Comparison of ENCODE assay signal across 7 cellular contexts in genomic region chrX:136608295-136608933, GRCh38. TPM values are rescaled to one million over a fixed set of nuclear protein-coding genes. Genes with fewer than 3 reads are reported as not detected.
DNase-seq lines count a peak whose midpoint lies in the region; ATAC-seq, FAIRE-seq and TF ChIP-seq lines count a peak whose summit lies in the region.

No MANE protein-coding gene starts in this region.

- H3K27me3 ChIP-seq in small intestine (ENCODE audit: control insufficient read depth in 2 of 2, insufficient read depth in 2 of 2, low read length in 2 of 2): no peaks in the 10 kb centered on the region

- DNase-seq in GM12891 (ENCODE audit: insufficient read length, low spot score): no peak
- DNase-seq in NB4 (ENCODE audit: low read depth): peak; percentile 57
- DNase-seq in activated T-cell treated with anti-CD3 and anti-CD28 coated beads for 24 hours (ENCODE audit: low read depth): peak; percentile 36
- DNase-seq in fibroblast of the aortic adventitia (ENCODE audit: low read depth): peak; percentile 30
- DNase-seq in small intestine: peak; percentile 56
- no peak for DNase-seq in SHP77 (lab: John Stamatoyannopoulos, UW)

- no peaks in the 10 kb centered on the region for H3K4me1 ChIP-seq in small intestine (ENCODE audit: control insufficient read depth in 2 of 2, insufficient read depth in 1 of 2, low read depth in 1 of 2, low read length in 1 of 2)

- 22 to 39% (median 37%) methylated on average over 10 of the region's 10 CpGs for WGBS in small intestine, 3 donors

- no peak overlapping the region for H3K4me3 ChIP-seq in NB4 (ENCODE audit: low read depth, low read length)
- no peak overlapping the region for H3K4me3 ChIP-seq in fibroblast of the aortic adventitia (ENCODE audit: low read depth, low read length)
- no peak overlapping the region for H3K4me3 ChIP-seq in small intestine (ENCODE audit: low read depth in 1 of 2, low read length in 2 of 2)

- FAIRE-seq in GM12891 (lab: Jason Lieb, UNC) (peak; percentile 92), small intestine (lab: Jason Lieb, UNC) (peak; percentile 30)

- TF ChIP-seq POLR2A in GM12891 (IDR thresholded peaks at IDR 0.05; ENCODE audit: low read depth, low read length) (no peak), NB4 (IDR thresholded peaks at IDR 0.05; ENCODE audit: extremely low read depth, insufficient read length) (no peak)

- TF ChIP-seq CTCF in NB4 (IDR thresholded peaks at IDR 0.05; ENCODE audit: low read depth, low read length): peak; percentile 13
- peak; percentile 27 for TF ChIP-seq CTCF in fibroblast of the aortic adventitia (IDR thresholded peaks at IDR 0.05; ENCODE audit: insufficient read depth, low read length)

- H3K36me3 ChIP-seq in small intestine (ENCODE audit: control insufficient read depth in 2 of 2, insufficient read depth in 2 of 2, low read length in 2 of 2): no peaks in the 10 kb centered on the region

- H3K9me3 ChIP-seq in small intestine (ENCODE audit: control insufficient read depth, low read depth): no peaks in the 10 kb centered on the region

- H3K27ac ChIP-seq in small intestine (ENCODE audit: low read depth in 1 of 2, low read length in 1 of 2): no peak overlapping the region

- ATAC-seq in HG03039 (IDR thresholded peaks at IDR 0.05; ENCODE audit: unreplicated experiment): no peak

TF ChIP-seq in GM12891, 5 proteins besides CTCF, POLR2A, EP300 and RAD21:
- TF ChIP-seq TAF1 (IDR thresholded peaks at IDR 0.05; ENCODE audit: low read depth, low read length) (no peak), SPI1 (IDR thresholded peaks at IDR 0.05; ENCODE audit: low read depth, low read length) (no peak), POLR2AphosphoS5 (IDR thresholded peaks at IDR 0.05; ENCODE audit: low read depth, low read length) (no peak), POU2F2 (IDR thresholded peaks at IDR 0.05; ENCODE audit: low read depth, low read length) (no peak), PAX5 (IDR thresholded peaks at IDR 0.05; ENCODE audit: insufficient read depth, low read length, severe bottlenecking) (no peak)

RNA-seq across cellular contexts. Expression of gene CD40LG, which starts 39.5 kb away (rescaled TPM):
- 0.21 TPM for polyA plus RNA-seq in GM12891 (2012; ENCODE audit: low read depth, missing spikeins)
- total RNA-seq in fibroblast of the aortic adventitia (ENCODE audit: low replicate concordance): not detected in 2 replicates
- under 1 TPM in 2 of 3 donors, not detected in 1; 0.34 to 0.45 TPM for polyA plus RNA-seq in small intestine

Comparison
In these comparisons a context has a peak if more than half of its experiments do, and no peak if none do; other contexts are left out.
1. DNase-seq: peak in NB4 (single experiment), activated T-cell treated with anti-CD3 and anti-CD28 coated beads for 24 hours (single experiment), fibroblast of the aortic adventitia (single experiment) and small intestine (single experiment); none in GM12891 (single experiment) and SHP77 (0 of 2).